8 cellular contexts compared by ENCODE assay signal in genomic region chr14:22929104-22929847, GRCh38. TPM values are rescaled to one million over a fixed set of nuclear protein-coding genes. Genes with fewer than 3 reads are reported as not detected.
DNase-seq lines count a peak whose midpoint lies in the region; ATAC-seq and TF ChIP-seq lines count a peak whose summit lies in the region.

TSS of gene PRMT5 (minus strand) at chr14:22929376. CDS start at chr14:22929361, 15 bp downstream.

- no peak within 1 kb of the TSS for H3K27ac Mint-ChIP-seq in activated CD4-positive, alpha-beta T cell treated with anti-CD3 and anti-CD28 coated beads for 36 hours

- peak; percentile 100 for DNase-seq in BJ (ENCODE audit: low read depth)
- DNase-seq in GM19240 (ENCODE audit: insufficient read length, low spot score) = peak; percentile 89
- DNase-seq in NCI-H524 (lab: John Stamatoyannopoulos, UW) = peak; percentile 100
- peak; percentile 99 for DNase-seq in activated CD4-positive, alpha-beta T cell treated with anti-CD3 and anti-CD28 coated beads for 36 hours
- DNase-seq in kidney epithelial cell (ENCODE audit: low read depth) = peak; percentile 99
- DNase-seq in stimulated activated CD4-positive, alpha-beta T cell treated with anti-CD3 and anti-CD28 coated beads, Interleukin-15, amount 100 ng/mL, for 48 hours (ENCODE audit: low read depth in 2 of 2) = peak; percentile 96 to 98

- peak within 1 kb of the TSS; percentile 86 for H3K4me3 ChIP-seq in BJ (ENCODE audit: low read depth, low read length)
- H3K4me3 ChIP-seq in kidney epithelial cell (ENCODE audit: low read depth, low read length) = peak within 1 kb of the TSS; percentile 92

- H3K4me3 Mint-ChIP-seq in activated CD4-positive, alpha-beta T cell treated with anti-CD3 and anti-CD28 coated beads for 36 hours = no peak within 1 kb of the TSS

- POLR2A ChIA-PET in BJ (lab: Charles Lee) = interaction anchor here (0.5 to 1.3 kb wide), 2 partner anchors 14 to 78 kb away, joined by 3 to 4 read pairs; no protein-coding TSS in a partner anchor
- POLR2A ChIA-PET in activated CD4-positive, alpha-beta T cell treated with anti-CD3 and anti-CD28 coated beads for 36 hours (lab: Charles Lee) = interaction anchor here (0.6 to 2.1 kb wide), 11 partner anchors 9 to 422 kb away, joined by 3 to 29 read pairs (median 4); partner anchors contain the start of genes ACIN1, C14orf119, HAUS4 and OXA1L

- peak within 1 kb of the TSS; percentile 94 for H3K27ac ChIP-seq in cingulate gyrus (ENCODE audit: low read depth, low read length)

- H3K9me3 Mint-ChIP-seq in activated CD4-positive, alpha-beta T cell treated with anti-CD3 and anti-CD28 coated beads for 36 hours (ENCODE audit: low read depth) = no peaks in the 10 kb centered on the region

- TF ChIP-seq CTCF in BJ (IDR thresholded peaks at IDR 0.05; ENCODE audit: insufficient read depth, low read depth, low read length) = no peak
- TF ChIP-seq CTCF in kidney epithelial cell (IDR thresholded peaks at IDR 0.05; ENCODE audit: insufficient read depth, low read length, poor library complexity, severe bottlenecking) = no peak

- H3K4me1 Mint-ChIP-seq in activated CD4-positive, alpha-beta T cell treated with anti-CD3 and anti-CD28 coated beads for 36 hours = peaks cover 39% of the 10 kb centered on the region

- peaks cover 43% of the 10 kb centered on the region for H3K36me3 Mint-ChIP-seq in activated CD4-positive, alpha-beta T cell treated with anti-CD3 and anti-CD28 coated beads for 36 hours (ENCODE audit: low read depth)

- no peaks in the 10 kb centered on the region for H3K27me3 Mint-ChIP-seq in activated CD4-positive, alpha-beta T cell treated with anti-CD3 and anti-CD28 coated beads for 36 hours

- H3K36me3 ChIP-seq in BJ (ENCODE audit: control insufficient read depth, insufficient read depth, low read length) (peaks cover 3% of the 10 kb centered on the region), kidney epithelial cell (ENCODE audit: control insufficient read depth, insufficient read depth, low read length) (peaks cover 2% of the 10 kb centered on the region)

- intact Hi-C loops in activated CD4-positive, alpha-beta T cell treated with anti-CD3 and anti-CD28 coated beads for 36 hours (cut with DNase I, micrococcal nuclease) = loop anchor here (1.0 to 5.0 kb wide), 14 partner anchors 10 to 1660 kb away; partner anchors contain the start of genes DAD1 (in 2 of the 2), LRP10 (in 2 of the 2), RBM23 (in 2 of the 2) and ACIN1 (in 1 of the 2)

- H3K27me3 ChIP-seq in BJ (ENCODE audit: control insufficient read depth, insufficient read depth, low read length) (no peaks in the 10 kb centered on the region), kidney epithelial cell (ENCODE audit: control insufficient read depth, insufficient read depth, low read length) (no peaks in the 10 kb centered on the region)

- peak; percentile 75 for ATAC-seq in HG03457 (IDR thresholded peaks at IDR 0.05; ENCODE audit: unreplicated experiment)
- peak; percentile 98 for ATAC-seq in activated CD4-positive, alpha-beta T cell treated with anti-CD3 and anti-CD28 coated beads for 36 hours

- CTCF ChIA-PET in BJ (lab: Yijun Ruan, JAX) = interaction anchor here (1.0 to 3.9 kb wide), 32 partner anchors 10 to 373 kb away, joined by 3 to 48 read pairs (median 5); partner anchors contain the start of genes AJUBA, CDH24, HAUS4 and RBM23
- CTCF ChIA-PET in activated CD4-positive, alpha-beta T cell treated with anti-CD3 and anti-CD28 coated beads for 36 hours (lab: Charles Lee) = interaction anchor here (0.7 to 3.6 kb wide), 41 partner anchors 11 to 612 kb away, joined by 3 to 46 read pairs (median 5); partner anchors contain the start of genes ACIN1, AJUBA, C14orf119 and CDH24

RNA-seq across cellular contexts. Expression of gene PRMT5, which starts in this region (rescaled TPM):
- polyA plus RNA-seq in BJ (2011; rRNA removed) = 128 and 152 TPM in 2 replicates
- polyA minus RNA-seq in BJ (2011; rRNA and poly(A)+ RNA removed) = 70.0 and 141 TPM in 2 replicates
- 100 to 1,000 TPM; 121 to 151 TPM for total RNA-seq in activated CD4-positive, alpha-beta T cell treated with anti-CD3 and anti-CD28 coated beads for 36 hours
- 94.0 and 107 TPM in 2 replicates for total RNA-seq in kidney epithelial cell

Comparison
In these comparisons a context has a peak if more than half of its experiments do, and no peak if none do; other contexts are left out.
1. Peak in every context shown above with its lines: DNase-seq, ATAC-seq, H3K4me3 ChIP-seq and H3K27ac ChIP-seq.